ENCODE assay signal across 23 cellular contexts in the genomic region with DNA sequence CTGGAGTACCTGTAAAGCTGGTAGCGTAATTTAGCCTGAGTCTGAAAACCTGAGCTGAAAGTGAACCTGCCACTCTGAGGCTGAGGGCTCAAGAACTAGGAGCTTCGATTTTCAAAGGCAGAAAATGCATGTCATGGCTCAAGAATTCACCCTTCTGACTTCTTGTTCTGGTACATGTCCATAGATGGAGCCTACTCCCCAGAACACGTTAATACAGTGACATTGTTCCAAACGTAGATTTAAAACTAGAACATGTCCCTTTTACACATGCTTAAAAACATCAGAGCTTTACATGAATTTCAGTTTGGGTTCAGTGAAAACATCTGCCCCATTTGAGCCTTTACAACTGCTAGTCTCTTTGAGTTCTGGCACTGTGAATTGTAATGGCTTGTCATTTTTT.
"Had no signal": no experiment of that assay in that cellular context is flagged by ENCODE, and none has a peak within 500 bp of the region (broad histone marks: within the 10 kb centered on the region; RNA-seq: fewer than 3 reads in every experiment).

No MANE protein-coding gene starts in this region.

- H3K4me3 ChIP-seq: SJSA1, SK-N-MC had no signal

- ATAC-seq: HepG2 had no signal

- FAIRE-seq: HepG2, RCC 7860 had no signal

- H3K4me1 ChIP-seq: SJSA1 had no signal

- H3K36me3 ChIP-seq: SJSA1 had no signal

- H3K9me3 ChIP-seq: SJSA1 had no signal

- DNase-seq: IMR-90, Kasumi-1, MM.1S, NCI-H1092 treated with DMSO at 0.1 percent for 48 hours, NCI-H1436, NCI-H187, NCI-H2029, NCI-H2081 treated with DMSO at 0.1 percent for 48 hours, NCI-H2171, NCI-H226, NCI-H446, NCI-H510A, NCI-H524 treated with DMSO at 0.1 percent for 48 hours, NCI-H69, NCI-H774, Right ventricle myocardium superior, RPMI8226, SIG-M5 had no signal

- H3K4me2 ChIP-seq: KMS-11 had no signal

- H3K27me3 ChIP-seq: SJSA1 had no signal

- H3K9ac ChIP-seq: KMS-11 had no signal

- H3K27ac ChIP-seq: KMS-11, SJSA1, SK-N-MC had no signal
